2 cellular contexts compared by ENCODE assay signal in genomic region chr1:86981482-86982311, GRCh38.
TF ChIP-seq lines count a peak whose summit lies in the region.

No MANE protein-coding gene starts in this region.

TF ChIP-seq in WTC11, 78 proteins besides CTCF, POLR2A, EP300 and RAD21:
- TF ChIP-seq MYBL2 (CRISPR knock-in tag; IDR thresholded peaks at IDR 0.05) = no peak
- no peak for TF ChIP-seq SP1 (CRISPR knock-in tag; conservative IDR thresholded peaks at IDR 0.05)
- no peak for TF ChIP-seq ZMAT4 (CRISPR knock-in tag; IDR thresholded peaks at IDR 0.05)
- TF ChIP-seq NR3C1 (CRISPR knock-in tag; conservative IDR thresholded peaks at IDR 0.05; ENCODE audit: low read depth) = no peak
- TF ChIP-seq ZNF219 (CRISPR knock-in tag; IDR thresholded peaks at IDR 0.05; ENCODE audit: borderline replicate concordance) = no peak
- no peak for TF ChIP-seq ZSCAN18 (CRISPR knock-in tag; IDR thresholded peaks at IDR 0.05)
TF ChIP-seq in WTC11: peak in this region for 0.

TF ChIP-seq in H1, 55 proteins besides CTCF, POLR2A, EP300 and RAD21:
- no peak for TF ChIP-seq NANOG (IDR thresholded peaks at IDR 0.05; ENCODE audit: insufficient read depth, low read depth, low read length, poor library complexity, severe bottlenecking)
- no peak for TF ChIP-seq CREB1 (IDR thresholded peaks at IDR 0.05)
TF ChIP-seq in H1: peak in this region for 0.
